Comparison of ENCODE assay signal across 17 cellular contexts in the genomic region with DNA sequence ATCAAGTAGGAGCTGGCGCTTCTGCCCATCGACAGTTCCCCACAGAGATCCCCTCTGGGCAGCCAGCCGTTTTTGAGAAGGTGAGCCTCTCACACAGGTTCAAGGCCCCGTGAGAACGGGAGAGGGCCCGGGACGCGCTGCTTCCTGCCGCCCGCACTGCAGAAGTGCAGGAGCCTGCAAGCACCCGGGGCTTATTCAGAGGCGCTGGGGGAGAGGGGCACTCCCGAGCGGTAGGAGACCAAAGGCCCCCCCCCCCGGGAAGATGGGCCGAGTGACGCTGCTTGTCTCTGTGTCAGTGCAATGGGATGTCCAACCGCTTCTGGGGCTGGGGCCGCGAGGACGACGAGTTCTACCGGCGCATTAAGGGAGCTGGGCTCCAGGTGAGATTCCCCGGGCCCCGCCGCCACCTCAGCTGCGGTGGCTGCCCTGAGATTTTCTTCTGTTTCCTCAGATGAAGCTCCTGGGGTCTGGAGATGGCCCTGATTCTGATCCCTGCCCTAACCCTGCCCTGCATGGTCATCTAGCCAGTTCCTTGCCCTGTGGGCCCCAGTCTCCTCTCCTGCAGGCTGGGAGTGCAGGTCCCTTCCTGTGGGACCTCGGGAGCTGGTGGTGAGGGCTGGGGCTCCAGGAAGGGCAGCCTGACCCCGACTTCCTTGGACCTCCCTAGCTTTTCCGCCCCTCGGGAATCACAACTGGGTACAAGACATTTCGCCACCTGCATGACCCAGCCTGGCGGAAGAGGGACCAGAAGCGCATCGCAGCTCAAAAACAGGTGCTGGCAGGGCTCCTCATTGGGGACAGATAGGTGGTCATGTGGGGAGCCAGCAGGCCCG. TPM values are rescaled to one million over a fixed set of nuclear protein-coding genes. Genes with fewer than 3 reads are reported as not detected.
DNase-seq lines count a peak whose midpoint lies in the region; ATAC-seq, FAIRE-seq and TF ChIP-seq lines count a peak whose summit lies in the region.
"Had no signal": no experiment of that assay in that cellular context is flagged by ENCODE, and none has a peak within 500 bp of the region (broad histone marks: within the 10 kb centered on the region; RNA-seq: fewer than 3 reads in every experiment).

No MANE protein-coding gene starts in this region.

- H2BK120ac ChIP-seq in neuronal stem cell (ENCODE audit: low read depth, low read length) = no peak overlapping the region

- no peak for ATAC-seq in K562
- ATAC-seq in activated CD8-positive, alpha-beta T cell treated with anti-CD3 and anti-CD28 coated beads, Interleukin-2, amount 10 ng/mL, durations not matched to agents 7 days and 5 days = no peak

- intact Hi-C loops in Calu3 (cut with micrococcal nuclease; ENCODE audit: unreplicated experiment) = no loop called here
- intact Hi-C loops in K562 (cut with micrococcal nuclease) = no loop called here

- no peak for FAIRE-seq in K562 (lab: Jason Lieb, UNC)
- FAIRE-seq: G401.6, GM12878 had no signal

- H3K18ac ChIP-seq in neuronal stem cell (ENCODE audit: low read length) = no peak overlapping the region

- H3K79me2 ChIP-seq in K562 (ENCODE audit: control insufficient read depth, insufficient read depth, low read length) = no peaks in the 10 kb centered on the region

- peak overlapping the region; percentile 64 for H3K14ac ChIP-seq in neuronal stem cell (ENCODE audit: low read length)

- H3K36me3 Mint-ChIP-seq in Calu3 (ENCODE audit: insufficient read depth, unreplicated experiment) = peaks cover 48% of the 10 kb centered on the region
- H3K36me3 Mint-ChIP-seq in activated CD8-positive, alpha-beta T cell treated with anti-CD3 and anti-CD28 coated beads, Interleukin-2, amount 10 ng/mL, durations not matched to agents 7 days and 5 days (ENCODE audit: low read depth) = peaks cover 2% of the 10 kb centered on the region

- H3K4me2 ChIP-seq in K562 (ENCODE audit: insufficient read depth, low read length) (no peak overlapping the region), neuronal stem cell (ENCODE audit: insufficient read depth, low read length, poor library complexity, severe bottlenecking) (no peak overlapping the region)
- H3K4me2 ChIP-seq: KMS-11, PC-9 had no signal

- TF ChIP-seq EP300 in K562 (IDR thresholded peaks at IDR 0.05; ENCODE audit: low read length) = no peak

- H4K20me1 ChIP-seq in K562 (replicated peaks; ENCODE audit: control insufficient read depth, insufficient read depth, low read length) = peaks cover 15% of the 10 kb centered on the region; the same call in 1 of the 2 replicates

- CTCF ChIA-PET in Calu3 (lab: Charles Lee) (interaction anchor here (0.7 kb wide), 2 partner anchors 370 to 434 kb away, joined by 3 to 4 read pairs; no protein-coding TSS in a partner anchor), K562 (lab: Yijun Ruan, JAX; ENCODE audit: low intra/inter-chr PET ratio) (no interaction called here)
- CTCF ChIA-PET in activated CD8-positive, alpha-beta T cell treated with anti-CD3 and anti-CD28 coated beads, Interleukin-2, amount 10 ng/mL, durations not matched to agents 7 days and 5 days (lab: Charles Lee) = interaction anchor here (1.2 kb wide), 1 partner anchor 9 kb away, joined by 3 read pairs; a partner anchor contains a TSS

- H3K9me3 ChIP-seq in K562 (replicated peaks; ENCODE audit: control insufficient read depth, insufficient read depth, low read depth, low read length) (no peaks in the 10 kb centered on the region), neuronal stem cell (replicated peaks in 1 of 2; ENCODE audit: control insufficient read depth in 2 of 2, insufficient read depth in 1 of 2, low read depth in 1 of 2, low read length in 2 of 2) (peaks cover 0 to 5% of the 10 kb centered on the region in 2 donors), BE2C (no peaks in the 10 kb centered on the region)

- no peaks in the 10 kb centered on the region for H3K27me3 Mint-ChIP-seq in Calu3 (ENCODE audit: unreplicated experiment)
- no peaks in the 10 kb centered on the region for H3K27me3 Mint-ChIP-seq in activated CD8-positive, alpha-beta T cell treated with anti-CD3 and anti-CD28 coated beads, Interleukin-2, amount 10 ng/mL, durations not matched to agents 7 days and 5 days (ENCODE audit: low read depth)
- H3K27me3 Mint-ChIP-seq: B cell; CD8-positive, alpha-beta memory T cell had no signal

- H2AK5ac ChIP-seq in neuronal stem cell (ENCODE audit: low read depth, low read length) = peak overlapping the region; percentile 16

- H3K4me3 Mint-ChIP-seq in Calu3 (ENCODE audit: low read depth, unreplicated experiment) = no peak overlapping the region
- no peak overlapping the region for H3K4me3 Mint-ChIP-seq in activated CD8-positive, alpha-beta T cell treated with anti-CD3 and anti-CD28 coated beads, Interleukin-2, amount 10 ng/mL, durations not matched to agents 7 days and 5 days
- H3K4me3 Mint-ChIP-seq: B cell; CD8-positive, alpha-beta memory T cell had no signal

- H2AFZ ChIP-seq in K562 (ENCODE audit: low read depth, low read length) = no peak overlapping the region
- peak overlapping the region; percentile 74 for H2AFZ ChIP-seq in neuronal stem cell (ENCODE audit: low read length)
- H2AFZ ChIP-seq: PC-9 had no signal

- no peaks in the 10 kb centered on the region for H3K27me3 ChIP-seq in K562 (ENCODE audit: control insufficient read depth in 2 of 2, insufficient read depth in 2 of 2, low read length in 2 of 2)
- no peaks in the 10 kb centered on the region for H3K27me3 ChIP-seq in neuronal stem cell (ENCODE audit: control insufficient read depth in 3 of 3, insufficient read depth in 3 of 3, low read depth in 1 of 3, low read length in 3 of 3)
- no peaks in the 10 kb centered on the region; the same call in 1 of the 2 replicates for H3K27me3 ChIP-seq in BE2C

- H3K9ac ChIP-seq in K562 (ENCODE audit: insufficient read depth in 1 of 2, low read depth in 2 of 2, low read length in 2 of 2) (peak overlapping the region in 1 of 2 experiments; percentile 17; a peak in 2 of 4 replicates), neuronal stem cell (ENCODE audit: low read depth, low read length, poor library complexity) (no peak overlapping the region)
- H3K9ac ChIP-seq: KMS-11 had no signal

- no peak overlapping the region for H2BK15ac ChIP-seq in neuronal stem cell (ENCODE audit: low read length)

- H4K8ac ChIP-seq in neuronal stem cell (ENCODE audit: low read depth, low read length) = no peak overlapping the region

- in situ Hi-C loops in K562 (cut with MboI) = loop anchor here (25.0 kb wide), 1 partner anchor 454 kb away; no protein-coding TSS in a partner anchor

- H3K4me1 ChIP-seq in K562 (replicated peaks in 1 of 2; ENCODE audit: control insufficient read depth in 2 of 2, insufficient read depth in 2 of 2, low read length in 2 of 2) (peaks cover 0 to 38% of the 10 kb centered on the region in 2 experiments; a peak in 2 of 5 replicates), neuronal stem cell (ENCODE audit: control insufficient read depth in 2 of 2, insufficient read depth in 1 of 2, low read depth in 1 of 2, low read length in 2 of 2) (peaks cover 8 to 12% of the 10 kb centered on the region in 2 donors), BE2C (no peaks in the 10 kb centered on the region)

- no peak overlapping the region for H3K4me3 ChIP-seq in K562
- no peak overlapping the region for H3K4me3 ChIP-seq in neuronal stem cell (ENCODE audit: low read length in 2 of 2)
- no peak overlapping the region for H3K4me3 ChIP-seq in BE2C (ENCODE audit: low read depth, low read length)
- H3K4me3 ChIP-seq: GM12878, PC-9 had no signal

- WGBS in K562 (ENCODE audit: insufficient coverage, low coverage, missing lambda C conversion rate) = 84% methylated on average over 19 of the region's 37 CpGs
- no CpG with 5 or more reads among the region's 37 CpGs for WGBS in neuronal stem cell (ENCODE audit: extremely low coverage in 2 of 2, insufficient read length in 2 of 2, insufficient replicate concordance in 1 of 2), 2 donors

- H3K9me3 Mint-ChIP-seq in Calu3 (ENCODE audit: low read depth, unreplicated experiment) = no peaks in the 10 kb centered on the region
- no peaks in the 10 kb centered on the region for H3K9me3 Mint-ChIP-seq in activated CD8-positive, alpha-beta T cell treated with anti-CD3 and anti-CD28 coated beads, Interleukin-2, amount 10 ng/mL, durations not matched to agents 7 days and 5 days (ENCODE audit: insufficient read depth)
- H3K9me3 Mint-ChIP-seq: CD8-positive, alpha-beta memory T cell had no signal

- H3K36me3 ChIP-seq in K562 (ENCODE audit: control insufficient read depth, insufficient read depth, low read length) (peaks cover 9% of the 10 kb centered on the region; the same call in 1 of the 3 replicates), neuronal stem cell (replicated peaks in 1 of 2; ENCODE audit: control insufficient read depth in 2 of 2, insufficient read depth in 2 of 2, low read length in 2 of 2) (peaks cover 25 to 57% of the 10 kb centered on the region in 2 donors), BE2C (no peaks in the 10 kb centered on the region)

- no peak overlapping the region for H4K91ac ChIP-seq in neuronal stem cell (ENCODE audit: low read depth, low read length, poor library complexity)

- DNase-seq in NCI-H146 (lab: John Stamatoyannopoulos, UW) = peak; percentile 58
- no peak for DNase-seq in NCI-H146 treated with DMSO at 0.1 percent for 48 hours (lab: John Stamatoyannopoulos, UW; ENCODE audit: unreplicated experiment)
- no peak for DNase-seq in Calu3
- DNase-seq in K562 (ENCODE audit: extremely low read depth in 1 of 4, low spot score in 3 of 4) = no peak
- DNase-seq in neuronal stem cell (ENCODE audit: low spot score) = no peak
- no peak for DNase-seq in GDM1 (lab: John Stamatoyannopoulos, UW)
- no peak for DNase-seq in BE2C
- DNase-seq in activated CD8-positive, alpha-beta T cell treated with anti-CD3 and anti-CD28 coated beads, Interleukin-2, amount 10 ng/mL, durations not matched to agents 7 days and 5 days = no peak
- DNase-seq: CD8-positive, alpha-beta memory T cell; NCI-H1436; NCI-H524; PC-9 had no signal

- POLR2A ChIA-PET in K562 (lab: Yijun Ruan, JAX) = interaction anchor here (0.6 to 2.2 kb wide), 3 partner anchors 8 to 25 kb away, joined by 3 to 10 read pairs (median 4); a partner anchor contains a TSS
- POLR2A ChIA-PET in activated CD8-positive, alpha-beta T cell treated with anti-CD3 and anti-CD28 coated beads, Interleukin-2, amount 10 ng/mL, durations not matched to agents 7 days and 5 days (lab: Charles Lee) = interaction anchor here (0.6 kb wide), 1 partner anchor 1001 kb away, joined by 3 read pairs; no protein-coding TSS in a partner anchor

- no TSS peak for BruUV-seq in Calu3 (replicated peaks; lab: Mats Ljungman, UMichigan)
- BruUV-seq in K562 (replicated peaks; lab: Mats Ljungman, UMichigan) = no TSS peak

- peak overlapping the region; percentile 77 for H2BK5ac ChIP-seq in neuronal stem cell (ENCODE audit: low read length)

- TF ChIP-seq CTCF in Calu3 (IDR thresholded peaks at IDR 0.05; ENCODE audit: unreplicated experiment) = no peak
- TF ChIP-seq CTCF in K562 (IDR thresholded peaks at IDR 0.05 in 2 of 3, conservative IDR thresholded peaks at IDR 0.05 in 1 of 3; ENCODE audit: insufficient read depth in 2 of 3, low read depth in 1 of 3, low read length in 3 of 3) = no peak
- TF ChIP-seq CTCF in BE2C (IDR thresholded peaks at IDR 0.05; ENCODE audit: low read depth, low read length) = no peak

- TF ChIP-seq RAD21 in K562 (CRISPR knock-in tag; conservative IDR thresholded peaks at IDR 0.05 in 1 of 2, IDR thresholded peaks at IDR 0.05 in 1 of 2) = no peak

- H3K27ac Mint-ChIP-seq in Calu3 (ENCODE audit: unreplicated experiment) = peak overlapping the region; percentile 25
- no peak overlapping the region for H3K27ac Mint-ChIP-seq in activated CD8-positive, alpha-beta T cell treated with anti-CD3 and anti-CD28 coated beads, Interleukin-2, amount 10 ng/mL, durations not matched to agents 7 days and 5 days
- H3K27ac Mint-ChIP-seq: B cell had no signal

- no peak for TF ChIP-seq POLR2A in K562 (conservative IDR thresholded peaks at IDR 0.05)

- H3K27ac ChIP-seq in K562 (ENCODE audit: extremely low read depth, low read depth, low read length) (no peak overlapping the region), neuronal stem cell (replicated peaks; ENCODE audit: low read length) (no peak overlapping the region)
- H3K27ac ChIP-seq: 22Rv1, KMS-11, PC-9 had no signal

- no peaks in the 10 kb centered on the region for H3K9me1 ChIP-seq in K562 (ENCODE audit: control insufficient read depth, insufficient read depth, low read length)

- no peaks in the 10 kb centered on the region for H3K79me1 ChIP-seq in neuronal stem cell (ENCODE audit: low read depth, low read length)

- peaks cover 6% of the 10 kb centered on the region for H3K4me1 Mint-ChIP-seq in Calu3 (ENCODE audit: low read depth, unreplicated experiment)
- peaks cover 4% of the 10 kb centered on the region for H3K4me1 Mint-ChIP-seq in activated CD8-positive, alpha-beta T cell treated with anti-CD3 and anti-CD28 coated beads, Interleukin-2, amount 10 ng/mL, durations not matched to agents 7 days and 5 days (ENCODE audit: low read depth)

- H3K23ac ChIP-seq in neuronal stem cell (ENCODE audit: low read depth, low read length, poor library complexity) = no peak overlapping the region

- H3K4ac ChIP-seq in neuronal stem cell (ENCODE audit: low read length) = no peak overlapping the region

- H2BK12ac ChIP-seq in neuronal stem cell (ENCODE audit: low read length) = peak overlapping the region; percentile 86

RNA-seq across cellular contexts. Expression of a gene that starts 8.5 kb away (rescaled TPM):
- total RNA-seq in Calu3 (2022) (48.8 and 55.7 TPM in 2 replicates), K562 (2014; rRNA removed) (15.1 and 18.2 TPM in 2 replicates), K562 (2014; rRNA removed; fragmentation: Illumina TruSeq; extraction: Trizol) (2.3 and 4.6 TPM in 2 replicates), K562 (2015; rRNA removed; fragmentation: Illumina TruSeq; extraction: Trizol) (9.1 and 9.7 TPM in 2 replicates), K562 (2021) (17.7 and 18.3 TPM in 2 replicates)
- 14.2 and 45.7 TPM in 2 replicates for total RNA-seq in K562 (2011; cell fraction: chromatin; rRNA removed; ENCODE audit: low replicate concordance)
- total RNA-seq in K562 (2011; cell fraction: nucleolus; rRNA removed) = 39.6 and 42.7 TPM in 2 replicates
- 25.6 and 30.6 TPM in 2 replicates for total RNA-seq in K562 (2011; cell fraction: nucleoplasm; rRNA removed)
- polyA plus RNA-seq in K562 (2011; rRNA removed) (9.5 and 11.4 TPM in 2 replicates), K562 (2014; fragmentation: Illumina TruSeq; extraction: Trizol) (8.8 and 14.6 TPM in 2 replicates), K562 (2014; fragmentation: Nextera tagmentation; extraction: Ambion mirVana) (under 1 TPM; 0.34 to 0.88 TPM), K562 (2014; rRNA removed) (15.0 and 16.6 TPM in 2 replicates)
- polyA plus RNA-seq in K562 (2011; cell fraction: cytosol; rRNA removed) = 12.4 and 32.8 TPM in 2 replicates
- 18.8 and 34.8 TPM in 2 replicates for polyA plus RNA-seq in K562 (2011; cell fraction: nucleus; rRNA removed)
- 11.7 and 19.4 TPM in 2 replicates for polyA plus RNA-seq in K562 (2012)
- 3.1 and 5.6 TPM in 2 replicates for polyA minus RNA-seq in K562 (2011; rRNA and poly(A)+ RNA removed)
- polyA minus RNA-seq in K562 (2011; cell fraction: cytosol; rRNA and poly(A)+ RNA removed) = 7.4 and 7.8 TPM in 2 replicates
- polyA minus RNA-seq in K562 (2011; cell fraction: nucleus; rRNA and poly(A)+ RNA removed) = 12.8 and 18.5 TPM in 2 replicates
- 12.9 TPM for polyA plus RNA-seq in neuronal stem cell (2013, experiment 1 of 2)
- polyA plus RNA-seq in neuronal stem cell (2013, experiment 2 of 2) = 13.2 TPM
- 38.7 TPM for polyA plus RNA-seq in BE2C (2012; ENCODE audit: insufficient read depth, insufficient read length, low read depth)
- 10 to 100 TPM; 17.3 to 19.5 TPM for total RNA-seq in activated CD8-positive, alpha-beta T cell treated with anti-CD3 and anti-CD28 coated beads, Interleukin-2, amount 10 ng/mL, durations not matched to agents 7 days and 5 days

RNA-seq across cellular contexts. Expression of a gene that starts 16.5 kb away (rescaled TPM):
- 275 and 294 TPM in 2 replicates for total RNA-seq in Calu3 (2022)
- 151 and 356 TPM in 2 replicates for total RNA-seq in K562 (2011; cell fraction: chromatin; rRNA removed; ENCODE audit: low replicate concordance)
- 455 and 495 TPM in 2 replicates for total RNA-seq in K562 (2011; cell fraction: nucleolus; rRNA removed)
- 410 and 412 TPM in 2 replicates for total RNA-seq in K562 (2011; cell fraction: nucleoplasm; rRNA removed)
- total RNA-seq in K562 (2014; rRNA removed) = 90.0 and 98.0 TPM in 2 replicates
- 57.1 and 65.9 TPM in 2 replicates for total RNA-seq in K562 (2014; rRNA removed; fragmentation: Illumina TruSeq; extraction: Trizol)
- total RNA-seq in K562 (2015; rRNA removed; fragmentation: Illumina TruSeq; extraction: Trizol) = 72.8 and 73.5 TPM in 2 replicates
- total RNA-seq in K562 (2021) = 147 and 173 TPM in 2 replicates
- 301 and 375 TPM in 2 replicates for polyA plus RNA-seq in K562 (2011; rRNA removed)
- polyA plus RNA-seq in K562 (2011; cell fraction: cytosol; rRNA removed) = 280 and 325 TPM in 2 replicates
- polyA plus RNA-seq in K562 (2011; cell fraction: nucleus; rRNA removed) = 112 and 139 TPM in 2 replicates
- 181 and 366 TPM in 2 replicates for polyA plus RNA-seq in K562 (2012)
- 144 and 168 TPM in 2 replicates for polyA plus RNA-seq in K562 (2014; fragmentation: Illumina TruSeq; extraction: Trizol)
- 10 to 100 TPM; 43.7 to 53.2 TPM for polyA plus RNA-seq in K562 (2014; fragmentation: Nextera tagmentation; extraction: Ambion mirVana)
- polyA plus RNA-seq in K562 (2014; rRNA removed) = 213 and 235 TPM in 2 replicates
- polyA minus RNA-seq in K562 (2011; rRNA and poly(A)+ RNA removed) = 208 and 226 TPM in 2 replicates
- 75.1 and 101 TPM in 2 replicates for polyA minus RNA-seq in K562 (2011; cell fraction: cytosol; rRNA and poly(A)+ RNA removed)
- polyA minus RNA-seq in K562 (2011; cell fraction: nucleus; rRNA and poly(A)+ RNA removed) = 40.4 and 90.7 TPM in 2 replicates
- polyA plus RNA-seq in neuronal stem cell (2013, experiment 1 of 2) = 63.0 TPM
- 62.9 TPM for polyA plus RNA-seq in neuronal stem cell (2013, experiment 2 of 2)
- polyA plus RNA-seq in BE2C (2012; ENCODE audit: insufficient read depth, insufficient read length, low read depth) = 482 TPM
- 100 to 1,000 TPM; 104 to 109 TPM for total RNA-seq in activated CD8-positive, alpha-beta T cell treated with anti-CD3 and anti-CD28 coated beads, Interleukin-2, amount 10 ng/mL, durations not matched to agents 7 days and 5 days

RNA-seq across cellular contexts. Expression of a gene that starts 54.1 kb away (rescaled TPM):
- total RNA-seq in Calu3 (2022) = 92.0 and 97.0 TPM in 2 replicates
- 296 and 489 TPM in 2 replicates for total RNA-seq in K562 (2011; cell fraction: chromatin; rRNA removed; ENCODE audit: low replicate concordance)
- total RNA-seq in K562 (2011; cell fraction: nucleolus; rRNA removed) = 300 and 332 TPM in 2 replicates
- 230 and 273 TPM in 2 replicates for total RNA-seq in K562 (2011; cell fraction: nucleoplasm; rRNA removed)
- 33.6 and 53.1 TPM in 2 replicates for total RNA-seq in K562 (2014; rRNA removed)
- 15.2 and 18.0 TPM in 2 replicates for total RNA-seq in K562 (2014; rRNA removed; fragmentation: Illumina TruSeq; extraction: Trizol)
- total RNA-seq in K562 (2015; rRNA removed; fragmentation: Illumina TruSeq; extraction: Trizol) = 31.7 and 37.3 TPM in 2 replicates
- total RNA-seq in K562 (2021) = 58.7 and 59.4 TPM in 2 replicates
- polyA plus RNA-seq in K562 (2011; rRNA removed) = 51.5 and 73.5 TPM in 2 replicates
- 30.7 and 38.5 TPM in 2 replicates for polyA plus RNA-seq in K562 (2011; cell fraction: cytosol; rRNA removed)
- polyA plus RNA-seq in K562 (2011; cell fraction: nucleus; rRNA removed) = 492 and 661 TPM in 2 replicates
- 52.7 and 87.6 TPM in 2 replicates for polyA plus RNA-seq in K562 (2012)
- 44.1 and 45.0 TPM in 2 replicates for polyA plus RNA-seq in K562 (2014; fragmentation: Illumina TruSeq; extraction: Trizol)
- 1 to 10 TPM; 4.4 to 5.0 TPM for polyA plus RNA-seq in K562 (2014; fragmentation: Nextera tagmentation; extraction: Ambion mirVana)
- polyA plus RNA-seq in K562 (2014; rRNA removed) = 73.4 and 76.4 TPM in 2 replicates
- 11.0 and 15.0 TPM in 2 replicates for polyA minus RNA-seq in K562 (2011; rRNA and poly(A)+ RNA removed)
- polyA minus RNA-seq in K562 (2011; cell fraction: cytosol; rRNA and poly(A)+ RNA removed) = 10.5 and 24.3 TPM in 2 replicates
- polyA minus RNA-seq in K562 (2011; cell fraction: nucleus; rRNA and poly(A)+ RNA removed) = 47.3 and 51.4 TPM in 2 replicates
- 58.6 TPM for polyA plus RNA-seq in neuronal stem cell (2013, experiment 1 of 2)
- 63.2 TPM for polyA plus RNA-seq in neuronal stem cell (2013, experiment 2 of 2)
- polyA plus RNA-seq in BE2C (2012; ENCODE audit: insufficient read depth, insufficient read length, low read depth) = 261 TPM
- 100 to 1,000 TPM in 1 of 2 experiments, 10 to 100 TPM in 1; 95.8 to 105 TPM for total RNA-seq in activated CD8-positive, alpha-beta T cell treated with anti-CD3 and anti-CD28 coated beads, Interleukin-2, amount 10 ng/mL, durations not matched to agents 7 days and 5 days
